In the genomic region with DNA sequence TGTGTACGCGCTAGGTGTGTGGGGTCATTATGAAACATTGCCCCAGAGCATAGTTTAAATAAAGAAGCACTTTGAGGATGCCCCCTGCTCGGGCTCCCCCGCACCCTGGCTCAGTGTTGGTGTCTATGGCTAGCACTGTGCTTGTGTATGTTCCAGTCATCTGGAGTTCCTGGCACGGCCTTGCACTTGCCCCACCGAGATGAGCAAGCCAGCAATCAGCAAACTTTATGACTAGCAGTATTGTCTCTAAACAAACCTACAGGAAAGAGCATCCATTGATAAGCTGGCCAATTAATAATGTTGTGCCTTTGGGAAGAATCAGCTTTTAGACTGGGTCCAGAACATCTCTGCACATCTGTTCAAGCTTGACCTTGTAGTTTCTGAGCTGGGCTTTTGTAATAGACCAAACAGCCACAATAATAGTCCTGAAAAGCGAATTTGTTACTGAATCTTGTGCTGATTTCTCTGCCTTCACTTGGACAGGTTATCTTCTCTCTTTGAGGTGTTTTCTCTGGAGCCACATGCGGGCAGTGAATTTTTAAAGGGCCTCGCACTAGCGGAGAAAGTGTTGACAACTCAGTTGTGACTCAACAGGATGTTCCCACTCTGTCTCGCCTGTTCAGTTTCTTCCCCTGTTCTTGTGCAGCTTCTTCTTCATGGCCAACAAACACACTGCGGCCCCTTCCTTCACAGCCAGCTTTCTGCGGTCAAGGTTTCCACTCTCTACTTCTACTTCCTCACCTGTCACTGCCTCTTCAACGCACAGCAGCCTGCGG, we compare ENCODE assay signal across 1 cellular context.
TF ChIP-seq lines count a peak whose summit lies in the region.

No MANE protein-coding gene starts in this region.

TF ChIP-seq in endothelial cell of umbilical vein, 7 proteins besides CTCF, POLR2A, EP300 and RAD21:
- no peak for TF ChIP-seq JUN (IDR thresholded peaks at IDR 0.05; ENCODE audit: borderline replicate concordance, insufficient read depth, insufficient read length, low read depth)
- TF ChIP-seq FOS (IDR thresholded peaks at IDR 0.05; ENCODE audit: borderline replicate concordance, insufficient read depth, low read length): peak; percentile 4
TF ChIP-seq in endothelial cell of umbilical vein: peak in this region for 1.
